ENCODE assay signal across 1 cellular context in the genomic region with DNA sequence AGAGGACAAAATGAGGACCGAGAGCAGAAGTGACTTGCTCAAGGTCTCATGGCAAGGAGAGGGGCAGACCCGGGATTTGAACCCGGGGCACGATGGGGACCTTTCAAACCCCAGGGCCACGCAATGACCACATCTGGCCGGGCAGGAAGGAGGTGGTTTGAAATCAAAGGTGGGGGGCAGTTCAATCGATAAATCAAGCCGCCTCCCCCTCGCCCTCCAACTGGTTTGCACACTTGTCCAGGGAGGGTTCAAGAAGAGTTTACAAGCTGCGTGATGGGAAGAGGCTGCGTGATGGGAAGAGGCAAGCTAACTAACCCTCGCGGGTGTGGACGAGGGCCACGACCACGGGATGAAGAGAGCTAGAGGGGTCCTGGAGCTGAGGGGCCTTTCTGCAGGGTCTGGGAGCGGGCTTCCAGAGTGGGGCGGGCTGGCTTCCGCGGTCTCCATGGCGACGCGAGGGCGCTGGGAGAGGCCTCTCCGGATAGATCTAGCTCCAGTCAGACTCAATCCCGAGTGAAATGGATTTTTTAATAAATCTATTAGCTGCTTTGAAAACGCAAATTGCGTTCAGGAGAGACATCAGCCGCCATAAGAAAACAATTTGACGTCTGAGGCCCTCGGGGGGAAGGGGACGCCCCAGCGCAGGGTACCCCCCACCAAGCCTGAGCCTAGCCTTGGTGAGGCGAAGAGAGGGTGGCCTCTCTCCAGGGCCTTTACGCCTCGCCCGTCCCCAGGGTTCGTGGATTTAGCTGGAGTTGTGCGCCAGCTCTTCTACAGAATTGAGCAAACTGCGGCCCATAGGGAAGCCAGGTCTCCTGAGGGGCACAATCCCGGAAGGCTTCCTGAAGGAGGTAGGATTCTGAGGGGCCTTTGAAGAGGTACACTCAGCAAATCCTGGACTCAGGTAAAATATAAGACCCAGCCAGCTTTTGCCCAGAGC.
TF ChIP-seq lines count a peak whose summit lies in the region.

No MANE protein-coding gene starts in this region.

TF ChIP-seq in GM23338, 12 proteins besides CTCF, POLR2A, EP300 and RAD21 (continued from another document):
- TF ChIP-seq, protein P1, sequence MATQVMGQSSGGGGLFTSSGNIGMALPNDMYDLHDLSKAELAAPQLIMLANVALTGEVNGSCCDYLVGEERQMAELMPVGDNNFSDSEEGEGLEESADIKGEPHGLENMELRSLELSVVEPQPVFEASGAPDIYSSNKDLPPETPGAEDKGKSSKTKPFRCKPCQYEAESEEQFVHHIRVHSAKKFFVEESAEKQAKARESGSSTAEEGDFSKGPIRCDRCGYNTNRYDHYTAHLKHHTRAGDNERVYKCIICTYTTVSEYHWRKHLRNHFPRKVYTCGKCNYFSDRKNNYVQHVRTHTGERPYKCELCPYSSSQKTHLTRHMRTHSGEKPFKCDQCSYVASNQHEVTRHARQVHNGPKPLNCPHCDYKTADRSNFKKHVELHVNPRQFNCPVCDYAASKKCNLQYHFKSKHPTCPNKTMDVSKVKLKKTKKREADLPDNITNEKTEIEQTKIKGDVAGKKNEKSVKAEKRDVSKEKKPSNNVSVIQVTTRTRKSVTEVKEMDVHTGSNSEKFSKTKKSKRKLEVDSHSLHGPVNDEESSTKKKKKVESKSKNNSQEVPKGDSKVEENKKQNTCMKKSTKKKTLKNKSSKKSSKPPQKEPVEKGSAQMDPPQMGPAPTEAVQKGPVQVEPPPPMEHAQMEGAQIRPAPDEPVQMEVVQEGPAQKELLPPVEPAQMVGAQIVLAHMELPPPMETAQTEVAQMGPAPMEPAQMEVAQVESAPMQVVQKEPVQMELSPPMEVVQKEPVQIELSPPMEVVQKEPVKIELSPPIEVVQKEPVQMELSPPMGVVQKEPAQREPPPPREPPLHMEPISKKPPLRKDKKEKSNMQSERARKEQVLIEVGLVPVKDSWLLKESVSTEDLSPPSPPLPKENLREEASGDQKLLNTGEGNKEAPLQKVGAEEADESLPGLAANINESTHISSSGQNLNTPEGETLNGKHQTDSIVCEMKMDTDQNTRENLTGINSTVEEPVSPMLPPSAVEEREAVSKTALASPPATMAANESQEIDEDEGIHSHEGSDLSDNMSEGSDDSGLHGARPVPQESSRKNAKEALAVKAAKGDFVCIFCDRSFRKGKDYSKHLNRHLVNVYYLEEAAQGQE (IDR thresholded peaks at IDR 0.05; ENCODE audit: unreplicated experiment): no peak
- TF ChIP-seq EZH2 (IDR thresholded peaks at IDR 0.05; ENCODE audit: low read depth, unreplicated experiment) (no peak), EZH2phosphoT487 (IDR thresholded peaks at IDR 0.05; ENCODE audit: unreplicated experiment) (no peak), POLR2AphosphoS5 (IDR thresholded peaks at IDR 0.05; ENCODE audit: low read depth) (no peak), CREB1 (CRISPR knock-in tag; IDR thresholded peaks at IDR 0.05; ENCODE audit: low read depth) (no peak), ZNF462 (CRISPR knock-in tag; IDR thresholded peaks at IDR 0.05) (no peak), ZNF114 (CRISPR knock-in tag; IDR thresholded peaks at IDR 0.05) (no peak), STAT1 (IDR thresholded peaks at IDR 0.05; ENCODE audit: unreplicated experiment) (no peak), ZNF331 (CRISPR knock-in tag; IDR thresholded peaks at IDR 0.05; ENCODE audit: low read depth) (no peak), JUNB (IDR thresholded peaks at IDR 0.05; ENCODE audit: unreplicated experiment) (no peak)
